ENCODE assay signal across 21 cellular contexts in genomic region chr16:72482695-72483094, GRCh38.
DNase-seq lines count a peak whose midpoint lies in the region; ATAC-seq and TF ChIP-seq lines count a peak whose summit lies in the region.
"Had no signal": no experiment of that assay in that cellular context is flagged by ENCODE, and none has a peak within 500 bp of the region (broad histone marks: within the 10 kb centered on the region; RNA-seq: fewer than 3 reads in every experiment).

No MANE protein-coding gene starts in this region.

- DNase-seq in activated CD4-positive, CD25-positive, alpha-beta regulatory T cell (lab: John Stamatoyannopoulos, UW) = no peak
- DNase-seq in RPMI8226 (peak; percentile 16), immature natural killer cell (peak in 1 of 3 donors; percentile 6), WTC11 (ENCODE audit: low spot score) (no peak), GDM1 (lab: John Stamatoyannopoulos, UW) (no peak)
- DNase-seq: activated gamma-delta T cell treated with Interleukin-2 at 50 U/mL for 16 hours; amygdala; dorsolateral prefrontal cortex; foreskin melanocyte; hypothalamus; mammary epithelial cell; NCI-H1105 treated with DMSO at 0.1 percent for 48 hours; NCI-H69; pancreas; SIG-M5; stimulated activated CD4-positive, alpha-beta T cell treated with anti-CD3 and anti-CD28 coated beads, Interleukin-1b, Interleukin-23, amount 100 ng/mL, for 48 hours; transverse colon had no signal

- H3K27ac Mint-ChIP-seq in immature natural killer cell (peak overlapping the region in 5 of 6 donors; percentile 17 to 68 (median 65)), WTC11 (no peak overlapping the region)
- H3K27ac Mint-ChIP-seq: stimulated activated naive CD8-positive, alpha-beta T cell treated with anti-CD3 and anti-CD28 coated beads, Interleukin-15, Interleukin-2, amounts not matched to agents 100 ng/mL and 50 ng/mL, for 24 hours had no signal

- H3K9me3 Mint-ChIP-seq in immature natural killer cell = peaks cover 0 to 4% (median 0%) of the 10 kb centered on the region in 6 donors
- H3K9me3 Mint-ChIP-seq in WTC11 = peaks cover 5% of the 10 kb centered on the region; the same call in 1 of the 2 replicates

- H3K27me3 Mint-ChIP-seq in immature natural killer cell (ENCODE audit: low read depth in 3 of 3) (peaks cover 0 to 1% (median 0%) of the 10 kb centered on the region in 3 donors), WTC11 (ENCODE audit: low read depth) (no peaks in the 10 kb centered on the region)
- H3K27me3 Mint-ChIP-seq: stimulated activated naive CD8-positive, alpha-beta T cell treated with anti-CD3 and anti-CD28 coated beads, Interleukin-15, Interleukin-2, amounts not matched to agents 100 ng/mL and 50 ng/mL, for 24 hours had no signal

- CTCF ChIA-PET in WTC11 (lab: Charles Lee) = no interaction called here

- H3K36me3 Mint-ChIP-seq in immature natural killer cell (no peaks in the 10 kb centered on the region), WTC11 (no peaks in the 10 kb centered on the region)

- peak; percentile 53 to 69 for ATAC-seq in activated CD4-positive, CD25-positive, alpha-beta regulatory T cell treated with anti-CD3 and anti-CD28 coated beads, Interleukin-2, amount 50 U/mL, for 24 hours
- ATAC-seq in GM18868 (IDR thresholded peaks at IDR 0.05; ENCODE audit: unreplicated experiment) = peak; percentile 58
- no peak for ATAC-seq in WTC11
- ATAC-seq in HG03045 (IDR thresholded peaks at IDR 0.05; ENCODE audit: unreplicated experiment) = no peak
- ATAC-seq: pancreas had no signal

- H3K4me1 Mint-ChIP-seq in immature natural killer cell = peaks cover 35 to 40% of the 10 kb centered on the region in 2 donors
- peaks cover 17% of the 10 kb centered on the region for H3K4me1 Mint-ChIP-seq in WTC11

- no peak for TF ChIP-seq CTCF in WTC11 (IDR thresholded peaks at IDR 0.05)

- H3K4me3 Mint-ChIP-seq in immature natural killer cell = peak overlapping the region; percentile 44 to 78 (median 68)
- H3K4me3 Mint-ChIP-seq in WTC11 = no peak overlapping the region
- H3K4me3 Mint-ChIP-seq: stimulated activated naive CD8-positive, alpha-beta T cell treated with anti-CD3 and anti-CD28 coated beads, Interleukin-15, Interleukin-2, amounts not matched to agents 100 ng/mL and 50 ng/mL, for 24 hours had no signal

- POLR2A ChIA-PET in WTC11 (lab: Charles Lee) = no interaction called here

TF ChIP-seq in WTC11, 78 proteins besides CTCF, POLR2A, EP300 and RAD21:
- no peak for TF ChIP-seq MXD4 (CRISPR knock-in tag; IDR thresholded peaks at IDR 0.05; ENCODE audit: borderline replicate concordance)
- TF ChIP-seq, protein P1, sequence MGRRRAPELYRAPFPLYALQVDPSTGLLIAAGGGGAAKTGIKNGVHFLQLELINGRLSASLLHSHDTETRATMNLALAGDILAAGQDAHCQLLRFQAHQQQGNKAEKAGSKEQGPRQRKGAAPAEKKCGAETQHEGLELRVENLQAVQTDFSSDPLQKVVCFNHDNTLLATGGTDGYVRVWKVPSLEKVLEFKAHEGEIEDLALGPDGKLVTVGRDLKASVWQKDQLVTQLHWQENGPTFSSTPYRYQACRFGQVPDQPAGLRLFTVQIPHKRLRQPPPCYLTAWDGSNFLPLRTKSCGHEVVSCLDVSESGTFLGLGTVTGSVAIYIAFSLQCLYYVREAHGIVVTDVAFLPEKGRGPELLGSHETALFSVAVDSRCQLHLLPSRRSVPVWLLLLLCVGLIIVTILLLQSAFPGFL (CRISPR knock-in tag; IDR thresholded peaks at IDR 0.05; ENCODE audit: borderline replicate concordance) = no peak
- TF ChIP-seq PRRX2 (CRISPR knock-in tag; IDR thresholded peaks at IDR 0.05) = no peak
- TF ChIP-seq CREB1 (CRISPR knock-in tag; IDR thresholded peaks at IDR 0.05) = no peak
- no peak for TF ChIP-seq ZNF138 (CRISPR knock-in tag; conservative IDR thresholded peaks at IDR 0.05)
- no peak for TF ChIP-seq OVOL2 (CRISPR knock-in tag; IDR thresholded peaks at IDR 0.05; ENCODE audit: borderline replicate concordance)
- no peak for TF ChIP-seq CREM (CRISPR knock-in tag; IDR thresholded peaks at IDR 0.05)
- TF ChIP-seq NFATC4 (CRISPR knock-in tag; IDR thresholded peaks at IDR 0.05) = no peak
- TF ChIP-seq MAX (CRISPR knock-in tag; IDR thresholded peaks at IDR 0.05) = no peak
TF ChIP-seq in WTC11: peak in this region for 0.

Comparison
In these comparisons a context has a peak if more than half of its experiments do, and no peak if none do; other contexts are left out.
1. ATAC-seq: peak in activated CD4-positive, CD25-positive, alpha-beta regulatory T cell treated with anti-CD3 and anti-CD28 coated beads, Interleukin-2, amount 50 U/mL, for 24 hours (2 of 2) and GM18868 (single experiment); none in WTC11 (single experiment) and HG03045 (single experiment).